ENCODE assay signal across 1 cellular context in the genomic region with DNA sequence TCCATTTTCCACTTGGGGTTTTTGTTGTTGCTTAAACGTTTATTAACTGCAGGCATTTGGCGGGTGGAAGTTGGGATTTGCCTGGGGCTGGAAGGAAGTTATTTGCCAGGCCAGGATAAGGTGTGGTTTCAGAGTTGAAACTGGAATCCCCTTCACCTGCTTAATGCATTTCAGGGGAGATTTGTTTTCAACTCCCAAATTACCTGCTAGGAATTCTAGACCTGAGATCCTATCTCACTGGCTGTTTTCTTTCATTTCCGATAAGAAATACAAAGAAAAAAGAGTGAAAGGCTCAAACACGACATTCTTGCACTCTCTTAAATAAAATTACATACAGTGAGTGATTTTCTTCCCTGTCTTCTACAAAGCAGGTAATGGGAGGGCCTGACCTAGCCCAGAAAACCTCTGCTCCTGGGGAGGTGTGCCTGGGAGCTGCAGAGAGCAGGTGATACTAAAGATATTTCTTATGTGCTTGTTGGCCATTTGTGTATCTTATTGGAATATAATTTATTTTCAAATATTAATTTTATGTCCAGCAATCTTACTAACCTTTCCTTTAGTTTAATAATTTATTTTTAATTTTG.
TF ChIP-seq lines count a peak whose summit lies in the region.

No MANE protein-coding gene starts in this region.

TF ChIP-seq in HEK293, 187 proteins besides CTCF, POLR2A, EP300 and RAD21 (continued from another document):
- TF ChIP-seq, protein P1, sequence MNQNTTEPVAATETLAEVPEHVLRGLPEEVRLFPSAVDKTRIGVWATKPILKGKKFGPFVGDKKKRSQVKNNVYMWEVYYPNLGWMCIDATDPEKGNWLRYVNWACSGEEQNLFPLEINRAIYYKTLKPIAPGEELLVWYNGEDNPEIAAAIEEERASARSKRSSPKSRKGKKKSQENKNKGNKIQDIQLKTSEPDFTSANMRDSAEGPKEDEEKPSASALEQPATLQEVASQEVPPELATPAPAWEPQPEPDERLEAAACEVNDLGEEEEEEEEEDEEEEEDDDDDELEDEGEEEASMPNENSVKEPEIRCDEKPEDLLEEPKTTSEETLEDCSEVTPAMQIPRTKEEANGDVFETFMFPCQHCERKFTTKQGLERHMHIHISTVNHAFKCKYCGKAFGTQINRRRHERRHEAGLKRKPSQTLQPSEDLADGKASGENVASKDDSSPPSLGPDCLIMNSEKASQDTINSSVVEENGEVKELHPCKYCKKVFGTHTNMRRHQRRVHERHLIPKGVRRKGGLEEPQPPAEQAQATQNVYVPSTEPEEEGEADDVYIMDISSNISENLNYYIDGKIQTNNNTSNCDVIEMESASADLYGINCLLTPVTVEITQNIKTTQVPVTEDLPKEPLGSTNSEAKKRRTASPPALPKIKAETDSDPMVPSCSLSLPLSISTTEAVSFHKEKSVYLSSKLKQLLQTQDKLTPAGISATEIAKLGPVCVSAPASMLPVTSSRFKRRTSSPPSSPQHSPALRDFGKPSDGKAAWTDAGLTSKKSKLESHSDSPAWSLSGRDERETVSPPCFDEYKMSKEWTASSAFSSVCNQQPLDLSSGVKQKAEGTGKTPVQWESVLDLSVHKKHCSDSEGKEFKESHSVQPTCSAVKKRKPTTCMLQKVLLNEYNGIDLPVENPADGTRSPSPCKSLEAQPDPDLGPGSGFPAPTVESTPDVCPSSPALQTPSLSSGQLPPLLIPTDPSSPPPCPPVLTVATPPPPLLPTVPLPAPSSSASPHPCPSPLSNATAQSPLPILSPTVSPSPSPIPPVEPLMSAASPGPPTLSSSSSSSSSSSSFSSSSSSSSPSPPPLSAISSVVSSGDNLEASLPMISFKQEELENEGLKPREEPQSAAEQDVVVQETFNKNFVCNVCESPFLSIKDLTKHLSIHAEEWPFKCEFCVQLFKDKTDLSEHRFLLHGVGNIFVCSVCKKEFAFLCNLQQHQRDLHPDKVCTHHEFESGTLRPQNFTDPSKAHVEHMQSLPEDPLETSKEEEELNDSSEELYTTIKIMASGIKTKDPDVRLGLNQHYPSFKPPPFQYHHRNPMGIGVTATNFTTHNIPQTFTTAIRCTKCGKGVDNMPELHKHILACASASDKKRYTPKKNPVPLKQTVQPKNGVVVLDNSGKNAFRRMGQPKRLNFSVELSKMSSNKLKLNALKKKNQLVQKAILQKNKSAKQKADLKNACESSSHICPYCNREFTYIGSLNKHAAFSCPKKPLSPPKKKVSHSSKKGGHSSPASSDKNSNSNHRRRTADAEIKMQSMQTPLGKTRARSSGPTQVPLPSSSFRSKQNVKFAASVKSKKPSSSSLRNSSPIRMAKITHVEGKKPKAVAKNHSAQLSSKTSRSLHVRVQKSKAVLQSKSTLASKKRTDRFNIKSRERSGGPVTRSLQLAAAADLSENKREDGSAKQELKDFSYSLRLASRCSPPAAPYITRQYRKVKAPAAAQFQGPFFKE (tag by site-specific recombination; IDR thresholded peaks at IDR 0.05; ENCODE audit: borderline replicate concordance) = no peak
